ENCODE assay signal across 8 cellular contexts in the genomic region with DNA sequence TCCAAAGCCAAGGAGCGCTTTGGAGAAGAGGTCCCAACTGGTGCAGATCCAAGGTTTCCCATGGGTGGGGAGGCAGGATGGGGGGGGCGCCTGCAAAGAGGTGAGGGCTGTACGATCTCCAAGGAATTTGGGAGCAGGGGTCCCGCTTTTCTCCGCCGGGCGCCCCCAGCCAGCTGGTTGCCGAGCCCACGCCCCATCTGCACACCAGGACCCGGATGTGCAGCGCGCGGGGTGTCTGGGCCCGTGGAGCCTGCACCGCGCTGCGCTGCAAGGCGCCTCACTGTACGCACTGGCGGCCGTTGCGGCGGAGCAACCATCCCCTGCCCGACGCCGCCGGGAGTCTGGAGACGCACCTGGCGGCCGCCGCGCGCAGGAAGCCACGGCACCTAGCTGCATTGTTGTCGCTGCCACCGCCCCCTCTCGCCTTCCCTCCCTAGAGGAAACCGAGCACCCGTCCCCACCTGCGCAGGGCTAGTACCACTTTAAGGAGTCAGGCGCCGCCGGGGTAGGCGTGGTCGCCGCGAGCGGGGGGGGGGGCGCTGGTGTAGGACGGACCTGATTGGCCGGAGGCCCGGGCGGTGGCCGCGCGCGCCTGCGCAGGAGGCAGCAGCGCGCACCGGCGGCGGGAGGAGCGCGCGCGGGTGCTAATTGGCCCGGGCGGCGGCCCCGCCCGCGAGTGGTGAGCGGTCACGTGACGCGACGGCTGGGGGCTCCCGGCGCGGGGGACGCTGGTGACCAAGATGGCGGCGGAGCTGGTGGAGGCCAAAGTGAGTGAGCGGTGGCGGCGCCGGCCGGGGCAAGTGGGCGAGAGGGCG. TPM values are rescaled to one million over a fixed set of nuclear protein-coding genes. Genes with fewer than 3 reads are reported as not detected.
DNase-seq lines count a peak whose midpoint lies in the region; ATAC-seq and TF ChIP-seq lines count a peak whose summit lies in the region.

Gene PIAS4 (plus strand): TSS at position 716 of the 815 bp plus-strand sequence. CDS start 25 bp downstream, at position 741.

- intact Hi-C loops in left lung (cut with DNase I), result no loop called here

- CTCF ChIA-PET in BJ (lab: Yijun Ruan, JAX), result interaction anchor here (1.7 to 4.1 kb wide), 2 partner anchors 11 to 18 kb away, joined by 4 to 27 read pairs; no protein-coding TSS in a partner anchor

- peak within 1 kb of the TSS; percentile 82 for H3K27ac ChIP-seq in left lung

- DNase-seq in BJ (ENCODE audit: low read depth) (peak; percentile 67), NCI-H526 treated with DMSO at 0.1 percent for 48 hours (lab: John Stamatoyannopoulos, UW) (peak; percentile 73), dedifferentiated amniotic fluid mesenchymal stem cell (ENCODE audit: extremely low spot score) (peak; percentile 89), left lung (peak; percentile 95 to 98)
- DNase-seq in activated CD4-positive, alpha-beta T cell treated with anti-CD3 and anti-CD28 coated beads, Interleukin-2, amount 50 U/mL, for 1 hour, result peak; percentile 95
- peak; percentile 94 to 96 for DNase-seq in stimulated activated CD4-positive, alpha-beta T cell treated with anti-CD3 and anti-CD28 coated beads, Interleukin-2, amount 100 ng/mL, for 48 hours

- H3K4me3 ChIP-seq in BJ (ENCODE audit: low read depth, low read length) (peak within 1 kb of the TSS; percentile 87), left lung (peak within 1 kb of the TSS; percentile 75 to 97)

- 0 out of 2 replicates have a peak, but pooled peaks cover 2% of the 10 kb centered on the region for H3K36me3 ChIP-seq in BJ (ENCODE audit: control insufficient read depth, insufficient read depth, low read length)
- peaks cover 0 to 11% of the 10 kb centered on the region in 2 donors for H3K36me3 ChIP-seq in left lung

- TF ChIP-seq CTCF in BJ (IDR thresholded peaks at IDR 0.05; ENCODE audit: insufficient read depth, low read depth, low read length), result no peak
- peak in 1 of 2 donors; percentile 16 for TF ChIP-seq CTCF in left lung (IDR thresholded peaks at IDR 0.05)

- H3K4me1 ChIP-seq in left lung, result peaks cover 11 to 45% of the 10 kb centered on the region in 2 donors

- ATAC-seq in GM19324 (IDR thresholded peaks at IDR 0.05; ENCODE audit: low FRiP score, unreplicated experiment) (peak; percentile 95), HG03460 (IDR thresholded peaks at IDR 0.05; ENCODE audit: unreplicated experiment) (peak; percentile 77), left lung (peak; percentile 97)

- H3K9me3 ChIP-seq in left lung, result no peaks in the 10 kb centered on the region

- H3K27me3 ChIP-seq in BJ (ENCODE audit: control insufficient read depth, insufficient read depth, low read length) (no peaks in the 10 kb centered on the region), left lung (no peaks in the 10 kb centered on the region)

- POLR2A ChIA-PET in BJ (lab: Charles Lee), result interaction anchor here (0.6 to 2.4 kb wide), 3 partner anchors 22 to 53 kb away, joined by 5 to 7 read pairs (median 7); partner anchors contain the start of gene EEF2

RNA-seq across cellular contexts. Expression of gene PIAS4, which starts in this region (rescaled TPM):
- 10.9 and 18.2 TPM in 2 replicates for polyA plus RNA-seq in BJ (2011; rRNA removed)
- 10.9 and 14.0 TPM in 2 replicates for polyA minus RNA-seq in BJ (2011; rRNA and poly(A)+ RNA removed)
- 10 to 100 TPM; 24.3 to 26.9 TPM for total RNA-seq in left lung

Comparison
In these comparisons a context has a peak if more than half of its experiments do, and no peak if none do; other contexts are left out.
1. Peak in every context shown above with its lines: DNase-seq, ATAC-seq, H3K4me3 ChIP-seq and H3K27ac ChIP-seq.